ENCODE assay signal across 24 cellular contexts in the genomic region with DNA sequence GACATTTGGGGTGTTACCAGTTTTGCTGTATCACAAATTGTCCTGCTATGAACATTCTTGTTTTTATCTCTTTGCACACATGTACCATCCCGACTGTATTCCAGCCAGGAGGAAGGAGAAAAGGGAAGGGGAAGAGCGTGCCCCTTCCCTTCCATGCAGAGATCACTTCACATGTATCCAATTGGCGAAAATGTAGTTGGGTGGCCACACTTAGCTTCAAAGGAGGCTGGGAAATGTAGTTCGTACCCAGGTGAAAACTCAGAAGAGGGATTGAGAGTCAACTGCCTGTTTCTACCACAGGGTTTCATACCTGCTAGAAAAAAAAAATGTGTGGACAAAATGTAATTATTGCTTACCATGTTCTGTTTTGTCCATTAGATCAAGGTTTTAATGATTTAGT.
A peak's percentile ranks its signal among the peaks of the same experiment; 100 is the strongest.
DNase-seq lines count a peak whose midpoint lies in the region; ATAC-seq, FAIRE-seq and TF ChIP-seq lines count a peak whose summit lies in the region.
"Had no signal": no experiment of that assay in that cellular context is flagged by ENCODE, and none has a peak within 500 bp of the region (broad histone marks: within the 10 kb centered on the region; RNA-seq: fewer than 3 reads in every experiment).

No MANE protein-coding gene starts in this region.

- H3K36me3 ChIP-seq in iPS-18a (ENCODE audit: control insufficient read depth, low read depth, low read length) (no peaks in the 10 kb centered on the region), kidney (ENCODE audit: control insufficient read depth in 1 of 2, insufficient read depth in 2 of 2, low read length in 2 of 2) (no peaks in the 10 kb centered on the region)
- H3K36me3 ChIP-seq: Peyer's patch, SJCRH30 had no signal

- no peak overlapping the region for H3K27ac Mint-ChIP-seq in activated CD4-positive, alpha-beta memory T cell treated with anti-CD3 and anti-CD28 coated beads for 36 hours
- H3K27ac Mint-ChIP-seq: CD4-positive, alpha-beta memory T cell; T-helper 1 cell treated with Interleukin-12 subunit alpha and Interleukin-12 subunit beta and Interleukin-4 antibody, amounts not matched to agents 30 μg/mL and 1 μg/mL, for 36 hours had no signal

- H3K9me3 ChIP-seq in iPS-18a (ENCODE audit: control insufficient read depth, low read depth, low read length) (no peaks in the 10 kb centered on the region), kidney (ENCODE audit: control insufficient read depth in 1 of 2, low read length in 2 of 2) (peaks cover 0 to 5% of the 10 kb centered on the region in 2 donors)
- H3K9me3 ChIP-seq: Caco-2, Peyer's patch, SJCRH30 had no signal

- CTCF ChIA-PET in activated CD4-positive, alpha-beta memory T cell treated with anti-CD3 and anti-CD28 coated beads for 36 hours (lab: Charles Lee) = no interaction called here

- TF ChIP-seq CTCF in kidney (IDR thresholded peaks at IDR 0.05; ENCODE audit: borderline replicate concordance, extremely low read depth, insufficient read depth) = no peak

- no peak overlapping the region for H3K4me3 Mint-ChIP-seq in activated CD4-positive, alpha-beta memory T cell treated with anti-CD3 and anti-CD28 coated beads for 36 hours
- H3K4me3 Mint-ChIP-seq: CD4-positive, alpha-beta memory T cell; T-helper 1 cell treated with Interleukin-12 subunit alpha and Interleukin-12 subunit beta and Interleukin-4 antibody, amounts not matched to agents 30 μg/mL and 1 μg/mL, for 36 hours had no signal

- intact Hi-C loops in kidney (cut with DNase I) = no loop called here
- intact Hi-C loops in activated CD4-positive, alpha-beta memory T cell treated with anti-CD3 and anti-CD28 coated beads for 36 hours (cut with micrococcal nuclease) = no loop called here

- H3K4me3 ChIP-seq in iPS-18a (ENCODE audit: low read length) = peak overlapping the region; percentile 17
- no peak overlapping the region for H3K4me3 ChIP-seq in kidney (ENCODE audit: low read length in 2 of 2)
- H3K4me3 ChIP-seq: BLaER1 treated with 17β-estradiol and CSF1 and Interleukin-3, amounts not matched to agents 10 nM and 100 nM; Peyer's patch; SJCRH30 had no signal

- no peak for ATAC-seq in GM21526 (IDR thresholded peaks at IDR 0.05; ENCODE audit: low FRiP score, unreplicated experiment)

- no peaks in the 10 kb centered on the region for H3K9me3 Mint-ChIP-seq in activated CD4-positive, alpha-beta memory T cell treated with anti-CD3 and anti-CD28 coated beads for 36 hours

- no peak overlapping the region for H3K27ac ChIP-seq in iPS-18a (ENCODE audit: low read length)
- H3K27ac ChIP-seq in kidney (ENCODE audit: low read depth in 2 of 2, low read length in 2 of 2) = no peak overlapping the region
- H3K27ac ChIP-seq: BLaER1 treated with 17β-estradiol and CSF1 and Interleukin-3, amounts not matched to agents 10 nM and 100 nM; Peyer's patch; SJCRH30 had no signal

- POLR2A ChIA-PET in activated CD4-positive, alpha-beta memory T cell treated with anti-CD3 and anti-CD28 coated beads for 36 hours (lab: Charles Lee) = no interaction called here

- H3K27me3 ChIP-seq in iPS-18a (ENCODE audit: control insufficient read depth, insufficient read depth, low read length) = no peaks in the 10 kb centered on the region
- H3K27me3 ChIP-seq: BLaER1 treated with 17β-estradiol and CSF1 and Interleukin-3, amounts not matched to agents 10 nM and 100 nM; Peyer's patch; SJCRH30 had no signal

- H3K4me1 ChIP-seq in iPS-18a (ENCODE audit: control insufficient read depth, low read depth, low read length) = no peaks in the 10 kb centered on the region
- H3K4me1 ChIP-seq in kidney (ENCODE audit: control insufficient read depth in 1 of 2, insufficient read depth in 1 of 2, low read depth in 1 of 2, low read length in 2 of 2) = peaks cover 0 to 25% of the 10 kb centered on the region in 2 donors
- H3K4me1 ChIP-seq: BLaER1 treated with 17β-estradiol and CSF1 and Interleukin-3, amounts not matched to agents 10 nM and 100 nM; SJCRH30 had no signal

- in situ Hi-C loops in SK-MEL-5 (cut with HindIII; ENCODE audit: low pct_unique_long_range_greater_than_20kb, low sequenced_read_pairs) = no loop called here

- no peaks in the 10 kb centered on the region for H3K36me3 Mint-ChIP-seq in activated CD4-positive, alpha-beta memory T cell treated with anti-CD3 and anti-CD28 coated beads for 36 hours
- H3K36me3 Mint-ChIP-seq: CD4-positive, alpha-beta memory T cell had no signal

- DNase-seq in NCI-H82 (lab: John Stamatoyannopoulos, UW) (peak; percentile 36), NCI-H82 treated with DMSO at 0.1 percent for 48 hours (lab: John Stamatoyannopoulos, UW; ENCODE audit: unreplicated experiment) (no peak), SK-MEL-5 (ENCODE audit: low read depth, low spot score) (peak; percentile 16), kidney (no peak)
- DNase-seq in activated CD4-positive, alpha-beta memory T cell treated with anti-CD3 and anti-CD28 coated beads for 36 hours = no peak
- DNase-seq: 8988T; Caco-2; CD4-positive, alpha-beta memory T cell; HCEC 1CT; MM.1S; NCI-H1092; NCI-H1436; NCI-H1930; NCI-H226; NCI-H510A treated with DMSO at 0.1 percent for 48 hours; NCI-H774; Peyer's patch; SJCRH30 had no signal

- FAIRE-seq in kidney (lab: Jason Lieb, UNC) = no peak
- FAIRE-seq: G401.6, GM18507 had no signal

- H3K4me1 Mint-ChIP-seq in activated CD4-positive, alpha-beta memory T cell treated with anti-CD3 and anti-CD28 coated beads for 36 hours (ENCODE audit: low read depth) = no peaks in the 10 kb centered on the region
- H3K4me1 Mint-ChIP-seq: CD4-positive, alpha-beta memory T cell had no signal

- no peak overlapping the region for H3K9ac ChIP-seq in iPS-18a (ENCODE audit: low read length)
- no peak overlapping the region for H3K9ac ChIP-seq in kidney (ENCODE audit: low read length in 2 of 2)
- H3K9ac ChIP-seq: BLaER1 treated with 17β-estradiol and CSF1 and Interleukin-3, amounts not matched to agents 10 nM and 100 nM had no signal

- H3K27me3 Mint-ChIP-seq in activated CD4-positive, alpha-beta memory T cell treated with anti-CD3 and anti-CD28 coated beads for 36 hours = peaks cover 4% of the 10 kb centered on the region

Comparison
In these comparisons a context has a peak if more than half of its experiments do, and no peak if none do; other contexts are left out.
1. DNase-seq: peak in NCI-H82 (single experiment) and SK-MEL-5 (single experiment); none in NCI-H82 treated with DMSO at 0.1 percent for 48 hours (single experiment), kidney (single experiment) and activated CD4-positive, alpha-beta memory T cell treated with anti-CD3 and anti-CD28 coated beads for 36 hours (single experiment).